26 cellular contexts compared by ENCODE assay signal in the genomic region with DNA sequence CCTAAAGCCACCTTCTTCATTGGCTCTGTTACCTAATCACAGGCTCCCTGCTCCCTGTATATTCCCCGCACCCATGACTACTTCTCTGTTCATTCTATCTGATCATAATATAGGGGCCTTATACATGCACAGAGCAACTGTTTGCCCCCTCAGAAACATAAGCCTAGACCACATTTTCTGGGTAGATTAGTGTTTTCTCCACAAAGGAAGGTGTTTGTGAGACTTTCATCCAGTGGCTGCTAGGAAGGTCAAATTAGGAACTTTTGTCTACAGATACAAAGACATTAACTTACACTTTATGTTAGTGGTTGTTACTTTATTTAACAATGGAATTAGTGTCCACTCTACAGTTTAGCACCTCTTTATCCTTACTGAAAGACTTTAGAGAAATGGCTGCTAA.
"Had no signal": no experiment of that assay in that cellular context is flagged by ENCODE, and none has a peak within 500 bp of the region (broad histone marks: within the 10 kb centered on the region; RNA-seq: fewer than 3 reads in every experiment).

No MANE protein-coding gene starts in this region.

- H3K27me3 ChIP-seq: ascending aorta, body of pancreas, MG63 had no signal

- H3K36me3 ChIP-seq: ascending aorta had no signal

- H3K27me3 Mint-ChIP-seq: activated CD8-positive, alpha-beta T cell treated with anti-CD3 and anti-CD28 coated beads for 36 hours; activated naive CD8-positive, alpha-beta T cell treated with anti-CD3 and anti-CD28 coated beads, Interleukin-2, amount 50 U/mL, for 24 hours had no signal

- H3K9me3 ChIP-seq: ascending aorta, body of pancreas, MG63 had no signal

- FAIRE-seq: bronchial epithelial cell had no signal

- DNase-seq: activated CD4-positive, alpha-beta T cell treated with anti-CD3 and anti-CD28 coated beads for 4 hours; activated CD8-positive, alpha-beta memory T cell treated with anti-CD3 and anti-CD28 coated beads, Interleukin-2, amount 50 U/mL, for 48 hours; activated CD8-positive, alpha-beta T cell treated with anti-CD3 and anti-CD28 coated beads for 36 hours; activated naive CD4-positive, alpha-beta T cell treated with Interleukin-2 at 50 U/mL for 16 hours; activated naive CD8-positive, alpha-beta T cell treated with anti-CD3 and anti-CD28 coated beads, Interleukin-2, amount 50 U/mL, for 24 hours; activated T-cell treated with anti-CD3 and anti-CD28 coated beads, Interleukin-2, amount 50 U/mL, for 1 hour; amniotic stem cell; body of pancreas; MG63; MV-4-11; NCI-H1092 treated with DMSO at 0.1 percent for 48 hours; NCI-H1417 treated with DMSO at 0.1 percent for 48 hours; NCI-H1694; NCI-H2029; NCI-H2107; NCI-H2171 treated with DMSO at 0.1 percent for 48 hours; NCI-H226; NCI-H526; NCI-H774; SHP77 treated with DMSO at 0.1 percent for 48 hours had no signal

- H3K27ac ChIP-seq: ascending aorta, body of pancreas had no signal

- H3K9me3 Mint-ChIP-seq: activated CD8-positive, alpha-beta T cell treated with anti-CD3 and anti-CD28 coated beads for 36 hours; activated naive CD4-positive, alpha-beta T cell treated with anti-CD3 and anti-CD28 coated beads, Interleukin-2, amount 50 U/mL, for 72 hours; activated naive CD8-positive, alpha-beta T cell treated with anti-CD3 and anti-CD28 coated beads, Interleukin-2, amount 50 U/mL, for 24 hours; T-helper 1 cell treated with Interleukin-12 subunit alpha and Interleukin-12 subunit beta and Interleukin-4 antibody, amounts not matched to agents 30 μg/mL and 1 μg/mL, for 36 hours had no signal

- H3K27ac Mint-ChIP-seq: activated CD8-positive, alpha-beta T cell treated with anti-CD3 and anti-CD28 coated beads for 36 hours; activated naive CD4-positive, alpha-beta T cell treated with anti-CD3 and anti-CD28 coated beads, Interleukin-2, amount 50 U/mL, for 72 hours; activated naive CD8-positive, alpha-beta T cell treated with anti-CD3 and anti-CD28 coated beads, Interleukin-2, amount 50 U/mL, for 24 hours; T-helper 1 cell treated with Interleukin-12 subunit alpha and Interleukin-12 subunit beta and Interleukin-4 antibody, amounts not matched to agents 30 μg/mL and 1 μg/mL, for 36 hours had no signal

- H3K4me3 Mint-ChIP-seq: activated CD8-positive, alpha-beta T cell treated with anti-CD3 and anti-CD28 coated beads for 36 hours; activated naive CD8-positive, alpha-beta T cell treated with anti-CD3 and anti-CD28 coated beads, Interleukin-2, amount 50 U/mL, for 24 hours; T-helper 1 cell treated with Interleukin-12 subunit alpha and Interleukin-12 subunit beta and Interleukin-4 antibody, amounts not matched to agents 30 μg/mL and 1 μg/mL, for 36 hours had no signal

- H3K4me1 Mint-ChIP-seq: activated naive CD8-positive, alpha-beta T cell treated with anti-CD3 and anti-CD28 coated beads, Interleukin-2, amount 50 U/mL, for 24 hours had no signal

- H3K36me3 Mint-ChIP-seq: activated naive CD4-positive, alpha-beta T cell treated with anti-CD3 and anti-CD28 coated beads, Interleukin-2, amount 50 U/mL, for 72 hours had no signal

- ATAC-seq: activated CD4-positive, CD25-positive, alpha-beta regulatory T cell treated with anti-CD3 and anti-CD28 coated beads, Interleukin-2, amount 50 U/mL, for 24 hours; activated CD8-positive, alpha-beta T cell treated with anti-CD3 and anti-CD28 coated beads for 36 hours; activated naive CD4-positive, alpha-beta T cell treated with anti-CD3 and anti-CD28 coated beads, Interleukin-2, amount 50 U/mL, for 72 hours; activated naive CD8-positive, alpha-beta T cell treated with anti-CD3 and anti-CD28 coated beads, Interleukin-2, amount 50 U/mL, for 24 hours; body of pancreas; Panc1 had no signal

- H3K4me3 ChIP-seq: ascending aorta, body of pancreas, MG63 had no signal
